ENCODE assay signal across 9 cellular contexts in the genomic region with DNA sequence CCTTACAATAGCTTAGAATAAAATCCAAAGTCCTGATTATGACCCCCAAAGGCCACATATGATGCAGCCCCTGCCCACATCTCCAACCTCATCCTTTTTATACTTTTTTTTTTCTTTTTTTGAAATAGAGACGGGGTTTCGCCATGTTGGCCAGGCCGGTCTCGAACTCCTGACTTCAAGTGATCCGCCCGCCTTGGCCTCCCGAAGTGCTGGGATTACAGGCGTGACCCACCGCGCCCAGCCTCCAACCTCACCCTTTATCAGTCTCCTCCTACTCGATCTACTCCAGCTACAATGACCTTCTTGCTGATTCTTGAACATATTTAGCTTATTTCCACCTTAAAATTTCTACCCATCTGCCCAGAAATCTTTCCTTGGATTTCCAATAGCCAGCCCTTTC. TPM values are rescaled to one million over a fixed set of nuclear protein-coding genes. Genes with fewer than 3 reads are reported as not detected.
DNase-seq lines count a peak whose midpoint lies in the region; ATAC-seq and TF ChIP-seq lines count a peak whose summit lies in the region.
"Had no signal": no experiment of that assay in that cellular context is flagged by ENCODE, and none has a peak within 500 bp of the region (broad histone marks: within the 10 kb centered on the region; RNA-seq: fewer than 3 reads in every experiment).

No MANE protein-coding gene starts in this region.

- H3K27ac Mint-ChIP-seq in WTC11, result peak overlapping the region; percentile 98
- peak overlapping the region; percentile 99 for H3K27ac Mint-ChIP-seq in stimulated activated naive B cell treated with anti-CD40 and anti-IgM and Interleukin-4, amounts not matched to agents 10 μg/mL and 1 μg/mL and 100 μg/mL, for 72 hours

- peaks cover 29% of the 10 kb centered on the region for H3K36me3 Mint-ChIP-seq in WTC11
- peaks cover 9 to 38% of the 10 kb centered on the region in 2 donors for H3K36me3 Mint-ChIP-seq in stimulated activated naive B cell treated with anti-CD40 and anti-IgM and Interleukin-4, amounts not matched to agents 10 μg/mL and 1 μg/mL and 100 μg/mL, for 72 hours

- peaks cover 21% of the 10 kb centered on the region for H3K4me1 Mint-ChIP-seq in WTC11
- peaks cover 27 to 54% of the 10 kb centered on the region in 2 donors for H3K4me1 Mint-ChIP-seq in stimulated activated naive B cell treated with anti-CD40 and anti-IgM and Interleukin-4, amounts not matched to agents 10 μg/mL and 1 μg/mL and 100 μg/mL, for 72 hours

- no peaks in the 10 kb centered on the region for H3K27me3 Mint-ChIP-seq in WTC11 (ENCODE audit: low read depth)
- H3K27me3 Mint-ChIP-seq in stimulated activated naive B cell treated with anti-CD40 and anti-IgM and Interleukin-4, amounts not matched to agents 10 μg/mL and 1 μg/mL and 100 μg/mL, for 72 hours, result no peaks in the 10 kb centered on the region

- ATAC-seq in WTC11 (no peak), GM18517 (IDR thresholded peaks at IDR 0.05; ENCODE audit: unreplicated experiment) (no peak), HG03175 (IDR thresholded peaks at IDR 0.05; ENCODE audit: unreplicated experiment) (no peak)
- no peak for ATAC-seq in stimulated activated naive B cell treated with anti-CD40 and anti-IgM and Interleukin-4, amounts not matched to agents 10 μg/mL and 1 μg/mL and 100 μg/mL, for 72 hours (replicated peaks)

- DNase-seq in NCI-H82 (lab: John Stamatoyannopoulos, UW) (peak; percentile 34), NCI-H82 treated with DMSO at 0.1 percent for 48 hours (lab: John Stamatoyannopoulos, UW; ENCODE audit: unreplicated experiment) (no peak), WTC11 (ENCODE audit: low spot score) (no peak)
- DNase-seq in stimulated activated naive B cell treated with anti-CD40 and anti-IgM and Interleukin-4, amounts not matched to agents 10 μg/mL and 1 μg/mL and 100 μg/mL, for 72 hours, result no peak
- DNase-seq in activated CD4-positive, CD25-positive, alpha-beta regulatory T cell (lab: John Stamatoyannopoulos, UW), result no peak
- DNase-seq: AML-193 had no signal

- CTCF ChIA-PET in WTC11 (lab: Charles Lee), result interaction anchor here (0.5 to 1.1 kb wide), 2 partner anchors 28 to 246 kb away, joined by 3 read pairs; no protein-coding TSS in a partner anchor

- peak overlapping the region; percentile 86 for H3K4me3 ChIP-seq in iPS-11a (ENCODE audit: low read depth, low read length)

- TF ChIP-seq CTCF in WTC11 (IDR thresholded peaks at IDR 0.05), result no peak

- POLR2A ChIA-PET in WTC11 (lab: Charles Lee), result interaction anchor here (0.5 kb wide), 1 partner anchor 81 kb away, joined by 3 read pairs; no protein-coding TSS in a partner anchor

- H3K9me3 Mint-ChIP-seq in WTC11, result peaks cover 6% of the 10 kb centered on the region; the same call in 1 of the 2 replicates
- H3K9me3 Mint-ChIP-seq in stimulated activated naive B cell treated with anti-CD40 and anti-IgM and Interleukin-4, amounts not matched to agents 10 μg/mL and 1 μg/mL and 100 μg/mL, for 72 hours, result no peaks in the 10 kb centered on the region

- peak overlapping the region; percentile 97 for H3K4me3 Mint-ChIP-seq in WTC11
- H3K4me3 Mint-ChIP-seq in stimulated activated naive B cell treated with anti-CD40 and anti-IgM and Interleukin-4, amounts not matched to agents 10 μg/mL and 1 μg/mL and 100 μg/mL, for 72 hours, result peak overlapping the region; percentile 97 to 98

TF ChIP-seq in WTC11, 78 proteins besides CTCF, POLR2A, EP300 and RAD21:
- TF ChIP-seq NFE2L1 (CRISPR knock-in tag; IDR thresholded peaks at IDR 0.05) (no peak), TEAD4 (CRISPR knock-in tag; IDR thresholded peaks at IDR 0.05) (no peak), SMAD3 (CRISPR knock-in tag; IDR thresholded peaks at IDR 0.05; ENCODE audit: borderline replicate concordance) (no peak), NR3C1 (CRISPR knock-in tag; conservative IDR thresholded peaks at IDR 0.05; ENCODE audit: low read depth) (no peak), GTF2I (CRISPR knock-in tag; conservative IDR thresholded peaks at IDR 0.05) (no peak), ZNF317 (CRISPR knock-in tag; IDR thresholded peaks at IDR 0.05; ENCODE audit: borderline replicate concordance, low read depth) (no peak)

RNA-seq across cellular contexts. Expression of a gene that starts 1.2 kb away (rescaled TPM):
- total RNA-seq in WTC11 (2021), result 71.1 to 81.8 TPM (median 71.2 TPM) in 3 replicates
